Comparison of ENCODE assay signal across 1 cellular context in the genomic region with DNA sequence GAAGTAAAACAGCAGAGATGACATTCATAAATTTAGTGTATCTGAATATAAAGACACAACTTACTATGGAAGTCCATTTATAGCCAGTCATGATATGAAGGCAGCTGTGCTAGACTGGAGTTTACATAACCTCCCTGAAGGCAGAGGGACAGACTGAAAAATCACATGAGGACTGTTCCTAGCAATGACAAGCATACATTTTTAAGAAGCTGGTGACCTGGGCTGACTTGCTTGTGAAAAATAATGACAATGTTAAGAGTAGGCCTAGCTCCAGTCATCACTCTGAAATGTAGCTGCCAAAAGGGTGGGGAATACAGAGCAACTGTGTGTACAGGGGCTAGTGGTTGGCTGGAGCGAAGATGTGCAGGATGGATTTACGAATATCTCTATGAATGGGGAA.
TF ChIP-seq lines count a peak whose summit lies in the region.

No MANE protein-coding gene starts in this region.

TF ChIP-seq in H1, 55 proteins besides CTCF, POLR2A, EP300 and RAD21:
- TF ChIP-seq, protein P1, sequence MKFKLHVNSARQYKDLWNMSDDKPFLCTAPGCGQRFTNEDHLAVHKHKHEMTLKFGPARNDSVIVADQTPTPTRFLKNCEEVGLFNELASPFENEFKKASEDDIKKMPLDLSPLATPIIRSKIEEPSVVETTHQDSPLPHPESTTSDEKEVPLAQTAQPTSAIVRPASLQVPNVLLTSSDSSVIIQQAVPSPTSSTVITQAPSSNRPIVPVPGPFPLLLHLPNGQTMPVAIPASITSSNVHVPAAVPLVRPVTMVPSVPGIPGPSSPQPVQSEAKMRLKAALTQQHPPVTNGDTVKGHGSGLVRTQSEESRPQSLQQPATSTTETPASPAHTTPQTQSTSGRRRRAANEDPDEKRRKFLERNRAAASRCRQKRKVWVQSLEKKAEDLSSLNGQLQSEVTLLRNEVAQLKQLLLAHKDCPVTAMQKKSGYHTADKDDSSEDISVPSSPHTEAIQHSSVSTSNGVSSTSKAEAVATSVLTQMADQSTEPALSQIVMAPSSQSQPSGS (IDR thresholded peaks at IDR 0.05; ENCODE audit: low read length) = no peak
- TF ChIP-seq TAF7 (optimal IDR thresholded peaks at IDR 0.05; ENCODE audit: borderline replicate concordance, low read depth, low read length) = no peak
